ENCODE assay signal across 8 cellular contexts in genomic region chr15:89399390-89400120, GRCh38.
A peak's percentile ranks its signal among the peaks of the same experiment; 100 is the strongest.
DNase-seq lines count a peak whose midpoint lies in the region; ATAC-seq and TF ChIP-seq lines count a peak whose summit lies in the region.

No MANE protein-coding gene starts in this region.

- peaks cover 93% of the 10 kb centered on the region for H3K27me3 Mint-ChIP-seq in stimulated activated naive CD8-positive, alpha-beta T cell treated with anti-CD3 and anti-CD28 coated beads, Interleukin-15, amount 100 ng/mL, for 72 hours

- peak; percentile 55 for TF ChIP-seq CTCF in astrocyte of the spinal cord (IDR thresholded peaks at IDR 0.05; ENCODE audit: low read depth, low read length)

- H3K27ac Mint-ChIP-seq in stimulated activated naive CD8-positive, alpha-beta T cell treated with anti-CD3 and anti-CD28 coated beads, Interleukin-15, amount 100 ng/mL, for 72 hours: peak overlapping the region; percentile 65 to 94

- in situ Hi-C loops in astrocyte of the spinal cord (cut with HindIII; ENCODE audit: low sequenced_read_pairs): no loop called here

- H3K4me3 ChIP-seq in astrocyte of the spinal cord (ENCODE audit: low read depth, low read length): no peak overlapping the region

- ATAC-seq in GM18520 (IDR thresholded peaks at IDR 0.05; ENCODE audit: unreplicated experiment) (peak; percentile 37), HG03135 (IDR thresholded peaks at IDR 0.05; ENCODE audit: unreplicated experiment) (peak; percentile 67)
- peak; percentile 75 for ATAC-seq in stimulated activated naive CD8-positive, alpha-beta T cell treated with anti-CD3 and anti-CD28 coated beads, Interleukin-15, amount 100 ng/mL, for 72 hours

- no peaks in the 10 kb centered on the region for H3K9me3 Mint-ChIP-seq in stimulated activated naive CD8-positive, alpha-beta T cell treated with anti-CD3 and anti-CD28 coated beads, Interleukin-15, amount 100 ng/mL, for 72 hours

- H3K4me1 Mint-ChIP-seq in stimulated activated naive CD8-positive, alpha-beta T cell treated with anti-CD3 and anti-CD28 coated beads, Interleukin-15, amount 100 ng/mL, for 72 hours: peaks cover 28% of the 10 kb centered on the region

- H3K4me3 Mint-ChIP-seq in stimulated activated naive CD8-positive, alpha-beta T cell treated with anti-CD3 and anti-CD28 coated beads, Interleukin-15, amount 100 ng/mL, for 72 hours: peak overlapping the region; percentile 76 to 84

- DNase-seq in C1 segment of cervical spinal cord (lab: John Stamatoyannopoulos, UW) (peak in 9 of 14 donors; percentile 22 to 84 (median 67)), NCI-H748 (lab: John Stamatoyannopoulos, UW; ENCODE audit: unreplicated experiment) (peak; percentile 69), astrocyte of the spinal cord (ENCODE audit: low read depth, low spot score) (no peak), iPS-NIHi7 (ENCODE audit: extremely low spot score) (peak; percentile 65)
- DNase-seq in stimulated activated naive CD8-positive, alpha-beta T cell treated with anti-CD3 and anti-CD28 coated beads, Interleukin-15, amount 100 ng/mL, for 72 hours: peak; percentile 51 to 61
- DNase-seq in activated effector memory CD4-positive, alpha-beta T cell treated with anti-CD3 and anti-CD28 coated beads, Interleukin-2, amount 50 U/mL, for 16 hours: no peak

Comparison
In these comparisons a context has a peak if more than half of its experiments do, and no peak if none do; other contexts are left out.
1. DNase-seq: peak in C1 segment of cervical spinal cord (9 of 14), NCI-H748 (single experiment), iPS-NIHi7 (single experiment) and stimulated activated naive CD8-positive, alpha-beta T cell treated with anti-CD3 and anti-CD28 coated beads, Interleukin-15, amount 100 ng/mL, for 72 hours (2 of 2); none in astrocyte of the spinal cord (single experiment) and activated effector memory CD4-positive, alpha-beta T cell treated with anti-CD3 and anti-CD28 coated beads, Interleukin-2, amount 50 U/mL, for 16 hours (single experiment).
2. Peak in every context shown above with its lines, with median percentiles within 50 percentile points of each other: ATAC-seq.